8 cellular contexts compared by ENCODE assay signal in genomic region chr12:89706551-89707348, GRCh38. TPM values are rescaled to one million over a fixed set of nuclear protein-coding genes. Genes with fewer than 3 reads are reported as not detected.
A peak's percentile ranks its signal among the peaks of the same experiment; 100 is the strongest.
DNase-seq lines count a peak whose midpoint lies in the region; TF ChIP-seq lines count a peak whose summit lies in the region.

No MANE protein-coding gene starts in this region.

- no peak for TF ChIP-seq CTCF in ascending aorta (IDR thresholded peaks at IDR 0.05)
- no peak for TF ChIP-seq CTCF in suprapubic skin (IDR thresholded peaks at IDR 0.05)

- H3K9me3 ChIP-seq in ascending aorta (no peaks in the 10 kb centered on the region), suprapubic skin (no peaks in the 10 kb centered on the region)

- H3K27me3 ChIP-seq in ascending aorta (no peaks in the 10 kb centered on the region), suprapubic skin (no peaks in the 10 kb centered on the region)

- H3K4me3 ChIP-seq in ascending aorta: peak overlapping the region; percentile 81 to 91
- H3K4me3 ChIP-seq in suprapubic skin: peak overlapping the region; percentile 81

- DNase-seq in NCI-H1092 treated with DMSO at 0.1 percent for 48 hours (lab: John Stamatoyannopoulos, UW): peak; percentile 30
- DNase-seq in NCI-H1092 (lab: John Stamatoyannopoulos, UW): no peak
- peak; percentile 49 for DNase-seq in NCI-H2029 (lab: John Stamatoyannopoulos, UW)
- no peak for DNase-seq in ascending aorta (ENCODE audit: low spot score in 2 of 2)
- DNase-seq in left kidney (ENCODE audit: low read depth, low spot score): peak; percentile 49
- DNase-seq in suprapubic skin (ENCODE audit: low spot score in 2 of 2): peak in 1 of 2 donors; percentile 65
- DNase-seq in stimulated activated CD4-positive, alpha-beta T cell treated with anti-CD3 and anti-CD28 coated beads, Interleukin-4, amount 100 ng/mL, for 4 hours: no peak
- no peak for DNase-seq in posterior vena cava (ENCODE audit: low spot score)

- H3K4me1 ChIP-seq in ascending aorta: peaks cover 0 to 5% of the 10 kb centered on the region in 2 donors
- peaks cover 45% of the 10 kb centered on the region for H3K4me1 ChIP-seq in suprapubic skin

- intact Hi-C loops in ascending aorta (cut with DNase I) (loop anchor here (5.0 kb wide), 2 partner anchors 69 to 549 kb away; no protein-coding TSS in a partner anchor), posterior vena cava (cut with DNase I) (no loop called here)

- no peak overlapping the region for H3K27ac ChIP-seq in ascending aorta
- no peak overlapping the region for H3K27ac ChIP-seq in suprapubic skin

- no peak for TF ChIP-seq EP300 in suprapubic skin (IDR thresholded peaks at IDR 0.05)

- 43% methylated on average over 13 of the region's 13 CpGs for WGBS in suprapubic skin

- TF ChIP-seq POLR2A in suprapubic skin (IDR thresholded peaks at IDR 0.05): no peak

- H3K36me3 ChIP-seq in ascending aorta (no peaks in the 10 kb centered on the region), suprapubic skin (no peaks in the 10 kb centered on the region)

RNA-seq across cellular contexts. Expression of gene ATP2B1, which starts 1.9 kb away (rescaled TPM):
- total RNA-seq in ascending aorta (5.1 TPM), suprapubic skin (10 to 100 TPM; 31.8 to 97.3 (median 74.5) TPM), posterior vena cava (10 to 100 TPM; 37.6 to 44.0 TPM)

Comparison
In these comparisons a context has a peak if more than half of its experiments do, and no peak if none do; other contexts are left out.
1. DNase-seq: peak in NCI-H1092 treated with DMSO at 0.1 percent for 48 hours (single experiment), NCI-H2029 (single experiment) and left kidney (single experiment); none in NCI-H1092 (single experiment), ascending aorta (0 of 2), stimulated activated CD4-positive, alpha-beta T cell treated with anti-CD3 and anti-CD28 coated beads, Interleukin-4, amount 100 ng/mL, for 4 hours (0 of 2) and posterior vena cava (single experiment).